In genomic region chr1:161444725-161445124, GRCh38 we compare ENCODE assay signal across 7 cellular contexts.
DNase-seq lines count a peak whose midpoint lies in the region; ATAC-seq and TF ChIP-seq lines count a peak whose summit lies in the region.
"Not testable (repeated sequence)": the region's sequence is repeated elsewhere in the genome, so short reads cannot be mapped to it uniquely, and the experiment has no call there.

No MANE protein-coding gene starts in this region.

- CTCF ChIA-PET in activated B cell treated with CpG ODN at 0.5 μM for 24 hours (lab: Charles Lee): not testable (repeated sequence)

- not testable (repeated sequence) for H3K27ac Mint-ChIP-seq in activated B cell treated with CpG ODN at 0.5 μM for 24 hours; chondrocyte (ENCODE audit: unreplicated experiment)

- ATAC-seq in activated B cell treated with CpG ODN at 0.5 μM for 24 hours (ENCODE audit: low read depth): not testable (repeated sequence)
- peak; percentile 23 for ATAC-seq in mucosa of descending colon

- H3K4me1 Mint-ChIP-seq in activated B cell treated with CpG ODN at 0.5 μM for 24 hours; chondrocyte (ENCODE audit: low read depth): not testable (repeated sequence)

- intact Hi-C loops in activated B cell treated with CpG ODN at 0.5 μM for 24 hours (cut with micrococcal nuclease); mucosa of descending colon (cut with DNase I, micrococcal nuclease); prostate gland (cut with DNase I); testis (cut with DNase I; ENCODE audit: low total_unique reads): not testable (repeated sequence)

- H3K4me1 ChIP-seq in right atrium auricular region; mucosa of descending colon (ENCODE audit: low read depth); prostate gland (replicated peaks); testis: not testable (repeated sequence)

- not testable (repeated sequence) for H3K27me3 Mint-ChIP-seq in activated B cell treated with CpG ODN at 0.5 μM for 24 hours; chondrocyte (ENCODE audit: low read depth)

- not testable (repeated sequence) for H3K36me3 ChIP-seq in right atrium auricular region; mucosa of descending colon (ENCODE audit: low read depth); prostate gland; testis (ENCODE audit: low read depth, missing control alignments)

- H3K9me3 ChIP-seq in right atrium auricular region, mucosa of descending colon, prostate gland, testis: not testable (repeated sequence)

- H3K36me3 Mint-ChIP-seq in activated B cell treated with CpG ODN at 0.5 μM for 24 hours (ENCODE audit: low read depth); chondrocyte (ENCODE audit: low read depth): not testable (repeated sequence)

- H3K27me3 ChIP-seq in right atrium auricular region; prostate gland (replicated peaks; ENCODE audit: insufficient read depth); testis: not testable (repeated sequence)

- DNase-seq in activated B cell treated with CpG ODN at 0.5 μM for 24 hours: peak; percentile 48
- DNase-seq in activated T-cell treated with anti-CD3 and anti-CD28 coated beads, Interleukin-2, amount 50 U/mL, for 48 hours: peak; percentile 53 to 63
- peak; percentile 100 for DNase-seq in chondrocyte (ENCODE audit: low spot score)
- peak; percentile 70 for DNase-seq in right atrium auricular region (ENCODE audit: low spot score)
- peak in 2 of 3 donors; percentile 39 to 82 for DNase-seq in mucosa of descending colon
- DNase-seq in prostate gland (ENCODE audit: low spot score): peak; percentile 33
- peak; percentile 24 for DNase-seq in testis

- not testable (repeated sequence) for H3K9me3 Mint-ChIP-seq in activated B cell treated with CpG ODN at 0.5 μM for 24 hours; chondrocyte (ENCODE audit: low read depth)

- WGBS in prostate gland: 69% methylated on average over 14 of the region's 18 CpGs
- 68 to 73% methylated on average over 12 to 13 of the region's 18 CpGs for WGBS in testis, 2 donors

- TF ChIP-seq CTCF in activated B cell treated with CpG ODN at 0.5 μM for 24 hours (IDR thresholded peaks at IDR 0.05); chondrocyte (IDR thresholded peaks at IDR 0.05); right atrium auricular region (IDR thresholded peaks at IDR 0.05); mucosa of descending colon (IDR thresholded peaks at IDR 0.05); prostate gland (IDR thresholded peaks at IDR 0.05); testis (IDR thresholded peaks at IDR 0.05): not testable (repeated sequence)

- not testable (repeated sequence) for H3K4me3 Mint-ChIP-seq in activated B cell treated with CpG ODN at 0.5 μM for 24 hours; chondrocyte (ENCODE audit: unreplicated experiment)

- POLR2A ChIA-PET in activated B cell treated with CpG ODN at 0.5 μM for 24 hours (lab: Charles Lee): not testable (repeated sequence)

- not testable (repeated sequence) for TF ChIP-seq POLR2A in prostate gland (IDR thresholded peaks at IDR 0.05); testis (IDR thresholded peaks at IDR 0.05)

- H3K4me3 ChIP-seq in right atrium auricular region, mucosa of descending colon, prostate gland, testis: not testable (repeated sequence)

- not testable (repeated sequence) for H3K27ac ChIP-seq in right atrium auricular region, prostate gland, testis

Comparison
In these comparisons a context has a peak if more than half of its experiments do, and no peak if none do; other contexts are left out.
1. DNase-seq: peak in every context shown above with its lines; median percentile 100 in chondrocyte; 70 in right atrium auricular region; 60 in mucosa of descending colon; 58 in activated T-cell treated with anti-CD3 and anti-CD28 coated beads, Interleukin-2, amount 50 U/mL, for 48 hours; 48 in activated B cell treated with CpG ODN at 0.5 μM for 24 hours; 33 in prostate gland; 24 in testis.